ENCODE assay signal across 1 cellular context in the genomic region with DNA sequence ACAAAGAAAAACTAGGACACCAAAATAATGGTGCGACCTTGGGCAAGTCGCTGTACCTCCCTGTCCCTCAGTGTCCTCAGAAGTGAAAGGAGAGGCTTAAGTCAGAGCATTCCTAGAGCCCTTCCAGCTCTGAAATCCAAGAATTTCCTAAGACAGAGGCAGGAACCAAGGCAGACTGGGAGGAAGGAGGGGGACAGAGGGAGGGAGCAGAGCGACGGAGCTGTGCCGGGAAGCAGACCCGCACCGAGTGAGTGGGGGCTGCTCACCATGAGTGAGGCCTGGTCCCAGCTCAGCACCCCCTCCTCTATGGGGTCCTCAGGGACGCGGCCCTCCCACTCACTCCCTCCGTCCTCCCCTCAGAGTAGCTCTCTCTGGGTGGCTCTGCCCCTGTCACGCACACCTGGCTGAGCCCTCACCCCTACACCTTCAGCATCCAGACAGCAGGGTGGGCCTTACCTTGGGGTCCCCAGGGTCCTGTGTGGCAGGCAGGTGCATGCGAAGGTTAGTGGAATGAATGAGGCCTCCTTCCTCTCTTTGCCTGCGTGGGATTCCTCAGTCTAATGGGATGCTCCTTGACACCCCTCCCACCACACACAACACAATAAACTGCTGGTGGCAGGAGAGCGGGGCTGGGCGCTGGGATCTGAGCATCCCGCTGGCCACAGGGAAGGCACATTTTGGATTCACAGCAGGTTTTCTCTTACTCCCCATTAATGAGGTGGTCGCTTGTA.
TF ChIP-seq lines count a peak whose summit lies in the region.

No MANE protein-coding gene starts in this region.

TF ChIP-seq in IMR-90, 13 proteins besides CTCF, POLR2A, EP300 and RAD21 (continued from another document):
- TF ChIP-seq, protein P1, sequence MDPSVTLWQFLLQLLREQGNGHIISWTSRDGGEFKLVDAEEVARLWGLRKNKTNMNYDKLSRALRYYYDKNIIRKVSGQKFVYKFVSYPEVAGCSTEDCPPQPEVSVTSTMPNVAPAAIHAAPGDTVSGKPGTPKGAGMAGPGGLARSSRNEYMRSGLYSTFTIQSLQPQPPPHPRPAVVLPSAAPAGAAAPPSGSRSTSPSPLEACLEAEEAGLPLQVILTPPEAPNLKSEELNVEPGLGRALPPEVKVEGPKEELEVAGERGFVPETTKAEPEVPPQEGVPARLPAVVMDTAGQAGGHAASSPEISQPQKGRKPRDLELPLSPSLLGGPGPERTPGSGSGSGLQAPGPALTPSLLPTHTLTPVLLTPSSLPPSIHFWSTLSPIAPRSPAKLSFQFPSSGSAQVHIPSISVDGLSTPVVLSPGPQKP (IDR thresholded peaks at IDR 0.05; ENCODE audit: borderline replicate concordance, low read depth, low read length): no peak
- TF ChIP-seq RFX5 (IDR thresholded peaks at IDR 0.05; ENCODE audit: low read depth, low read length) (no peak), RCOR1 (IDR thresholded peaks at IDR 0.05; ENCODE audit: insufficient replicate concordance, low read length) (no peak), BHLHE40 (IDR thresholded peaks at IDR 0.05; ENCODE audit: low read depth, low read length) (no peak), FOS (IDR thresholded peaks at IDR 0.05; ENCODE audit: low read depth, low read length) (no peak), NFE2L2 (IDR thresholded peaks at IDR 0.05; ENCODE audit: low read depth, low read length) (no peak), MAFK (IDR thresholded peaks at IDR 0.05; ENCODE audit: low read depth, low read length) (no peak), MAZ (IDR thresholded peaks at IDR 0.05; ENCODE audit: borderline replicate concordance, low read depth, low read length) (no peak), CEBPB (IDR thresholded peaks at IDR 0.05; ENCODE audit: low read depth, low read length) (no peak), MXI1 (IDR thresholded peaks at IDR 0.05; ENCODE audit: borderline replicate concordance, low read depth, low read length) (no peak), CHD1 (IDR thresholded peaks at IDR 0.05; ENCODE audit: low read depth, low read length) (no peak)
- TF ChIP-seq, protein P2, sequence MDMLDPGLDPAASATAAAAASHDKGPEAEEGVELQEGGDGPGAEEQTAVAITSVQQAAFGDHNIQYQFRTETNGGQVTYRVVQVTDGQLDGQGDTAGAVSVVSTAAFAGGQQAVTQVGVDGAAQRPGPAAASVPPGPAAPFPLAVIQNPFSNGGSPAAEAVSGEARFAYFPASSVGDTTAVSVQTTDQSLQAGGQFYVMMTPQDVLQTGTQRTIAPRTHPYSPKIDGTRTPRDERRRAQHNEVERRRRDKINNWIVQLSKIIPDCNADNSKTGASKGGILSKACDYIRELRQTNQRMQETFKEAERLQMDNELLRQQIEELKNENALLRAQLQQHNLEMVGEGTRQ (IDR thresholded peaks at IDR 0.05; ENCODE audit: low read depth, low read length): no peak
